ENCODE assay signal across 22 cellular contexts in genomic region chr22:17262976-17263375, GRCh38.
"Had no signal": no experiment of that assay in that cellular context is flagged by ENCODE, and none has a peak within 500 bp of the region (broad histone marks: within the 10 kb centered on the region; RNA-seq: fewer than 3 reads in every experiment).

No MANE protein-coding gene starts in this region.

- H3K27ac Mint-ChIP-seq: stimulated activated naive B cell treated with anti-CD40 and anti-IgM and Interleukin-4, amounts not matched to agents 10 μg/mL and 1 μg/mL and 100 μg/mL, for 72 hours had no signal

- H2AFZ ChIP-seq: parathyroid adenoma had no signal

- H3K27ac ChIP-seq: gastroesophageal sphincter, parathyroid adenoma, prostate gland, skin epidermis, testis, tibial nerve had no signal

- H3K9ac ChIP-seq: parathyroid adenoma had no signal

- H3K79me2 ChIP-seq: parathyroid adenoma had no signal

- H3K27me3 ChIP-seq: testis, tibial nerve had no signal

- H3K36me3 ChIP-seq: gastroesophageal sphincter, heart right ventricle, prostate gland, tibial nerve had no signal

- DNase-seq: cortex of kidney; dorsolateral prefrontal cortex; effector CD8-positive, alpha-beta T cell; heart right ventricle; islet precursor cell; mammary epithelial cell; mucosa of descending colon; naive thymus-derived CD8-positive, alpha-beta T cell; stimulated activated CD4-positive, alpha-beta T cell treated with anti-CD3 and anti-CD28 coated beads, Interleukin-2, amount 100 ng/mL, for 24 hours; stimulated activated CD4-positive, alpha-beta T cell treated with anti-CD3 and anti-CD28 coated beads, Interleukin-4, amount 100 ng/mL, for 4 hours; stimulated activated naive B cell treated with anti-CD40 and anti-IgM and Interleukin-4, amounts not matched to agents 10 μg/mL and 1 μg/mL and 100 μg/mL, for 72 hours; stimulated activated naive CD8-positive, alpha-beta T cell treated with anti-CD3 and anti-CD28 coated beads, Interleukin-15, amount 100 ng/mL, for 72 hours; testis had no signal

- H3K36me3 Mint-ChIP-seq: naive thymus-derived CD8-positive, alpha-beta T cell; stimulated activated naive B cell treated with anti-CD40 and anti-IgM and Interleukin-4, amounts not matched to agents 10 μg/mL and 1 μg/mL and 100 μg/mL, for 72 hours had no signal

- H3K4me1 ChIP-seq: parathyroid adenoma, prostate gland had no signal

- H3K9me3 ChIP-seq: gastroesophageal sphincter, heart right ventricle, mucosa of descending colon, prostate gland, testis, tibial nerve had no signal

- H3K4me3 ChIP-seq: dorsolateral prefrontal cortex, gastroesophageal sphincter, heart right ventricle, mucosa of descending colon, prostate gland, skin epidermis, testis, tibial nerve had no signal

- ATAC-seq: esophagus mucosa; gastroesophageal sphincter; heart right ventricle; left lobe of liver; mucosa of descending colon; naive thymus-derived CD8-positive, alpha-beta T cell; sciatic nerve; stimulated activated naive B cell treated with anti-CD40 and anti-IgM and Interleukin-4, amounts not matched to agents 10 μg/mL and 1 μg/mL and 100 μg/mL, for 72 hours; stimulated activated naive CD8-positive, alpha-beta T cell treated with anti-CD3 and anti-CD28 coated beads, Interleukin-15, amount 100 ng/mL, for 72 hours had no signal

- H3K27me3 Mint-ChIP-seq: central memory CD8-positive, alpha-beta T cell; naive thymus-derived CD8-positive, alpha-beta T cell; stimulated activated naive B cell treated with anti-CD40 and anti-IgM and Interleukin-4, amounts not matched to agents 10 μg/mL and 1 μg/mL and 100 μg/mL, for 72 hours; stimulated activated naive CD8-positive, alpha-beta T cell treated with anti-CD3 and anti-CD28 coated beads, Interleukin-15, amount 100 ng/mL, for 72 hours had no signal

- H3K4me3 Mint-ChIP-seq: central memory CD8-positive, alpha-beta T cell; naive thymus-derived CD8-positive, alpha-beta T cell; stimulated activated naive B cell treated with anti-CD40 and anti-IgM and Interleukin-4, amounts not matched to agents 10 μg/mL and 1 μg/mL and 100 μg/mL, for 72 hours; stimulated activated naive CD8-positive, alpha-beta T cell treated with anti-CD3 and anti-CD28 coated beads, Interleukin-15, amount 100 ng/mL, for 72 hours had no signal

- H3K9me3 Mint-ChIP-seq: central memory CD8-positive, alpha-beta T cell; naive thymus-derived CD8-positive, alpha-beta T cell; stimulated activated naive B cell treated with anti-CD40 and anti-IgM and Interleukin-4, amounts not matched to agents 10 μg/mL and 1 μg/mL and 100 μg/mL, for 72 hours; stimulated activated naive CD8-positive, alpha-beta T cell treated with anti-CD3 and anti-CD28 coated beads, Interleukin-15, amount 100 ng/mL, for 72 hours had no signal
